Comparison of ENCODE assay signal across 12 cellular contexts in the genomic region with DNA sequence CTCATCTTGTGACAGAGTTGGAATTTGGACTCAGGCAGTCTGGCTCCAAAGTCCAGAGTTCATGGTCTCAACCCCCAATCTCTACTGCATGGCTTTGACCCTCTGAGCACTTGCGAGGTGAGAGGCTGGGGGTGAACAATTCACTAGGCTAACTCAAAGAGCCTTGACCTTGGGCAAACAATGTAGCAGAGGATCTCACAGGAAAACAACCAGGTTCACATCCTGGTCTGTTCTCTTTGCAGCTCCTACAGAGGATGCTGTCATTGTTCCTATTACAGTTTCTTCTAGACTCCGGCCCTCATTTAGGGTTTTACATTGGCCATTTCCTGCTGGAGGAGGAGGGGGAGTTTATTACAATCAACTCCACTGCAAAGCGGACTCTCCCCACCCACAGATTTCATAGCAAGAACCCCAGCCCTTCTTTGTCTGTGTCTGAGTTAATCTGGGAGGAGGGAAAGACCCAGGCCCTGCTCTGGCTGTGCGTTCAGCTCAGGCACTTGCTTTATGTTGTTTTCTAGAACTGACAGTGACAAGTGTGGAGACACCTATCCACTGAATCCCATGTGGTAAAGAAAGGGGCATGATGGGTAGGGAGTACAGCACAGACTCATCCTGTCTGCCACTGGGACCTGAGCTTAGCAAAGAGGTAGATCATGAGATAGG.
A peak's percentile ranks its signal among the peaks of the same experiment; 100 is the strongest.
DNase-seq lines count a peak whose midpoint lies in the region; ATAC-seq and FAIRE-seq lines count a peak whose summit lies in the region.
"Had no signal": no experiment of that assay in that cellular context is flagged by ENCODE, and none has a peak within 500 bp of the region (broad histone marks: within the 10 kb centered on the region; RNA-seq: fewer than 3 reads in every experiment).

No MANE protein-coding gene starts in this region.

- no peaks in the 10 kb centered on the region for H3K27me3 Mint-ChIP-seq in activated CD4-positive, alpha-beta memory T cell treated with anti-CD3 and anti-CD28 coated beads, Interleukin-2, amount 10 ng/mL, durations not matched to agents 7 days and 5 days
- no peaks in the 10 kb centered on the region for H3K27me3 Mint-ChIP-seq in effector memory CD8-positive, alpha-beta T cell

- H3K4me1 Mint-ChIP-seq in activated CD4-positive, alpha-beta memory T cell treated with anti-CD3 and anti-CD28 coated beads, Interleukin-2, amount 10 ng/mL, durations not matched to agents 7 days and 5 days, result peaks cover 54% of the 10 kb centered on the region
- H3K4me1 Mint-ChIP-seq in effector memory CD8-positive, alpha-beta T cell (ENCODE audit: low read depth in 2 of 2), result peaks cover 55 to 57% of the 10 kb centered on the region in 2 donors

- H3K27ac Mint-ChIP-seq in activated CD4-positive, alpha-beta memory T cell treated with anti-CD3 and anti-CD28 coated beads, Interleukin-2, amount 10 ng/mL, durations not matched to agents 7 days and 5 days, result peak overlapping the region; percentile 69
- peak overlapping the region; percentile 84 to 97 for H3K27ac Mint-ChIP-seq in effector memory CD8-positive, alpha-beta T cell

- CTCF ChIA-PET in activated CD4-positive, alpha-beta memory T cell treated with anti-CD3 and anti-CD28 coated beads, Interleukin-2, amount 10 ng/mL, durations not matched to agents 7 days and 5 days (lab: Charles Lee), result interaction anchor here (1.6 kb wide), 1 partner anchor 101 kb away, joined by 5 read pairs; the partner anchor contains the start of gene LBH

- H3K9me3 Mint-ChIP-seq in activated CD4-positive, alpha-beta memory T cell treated with anti-CD3 and anti-CD28 coated beads, Interleukin-2, amount 10 ng/mL, durations not matched to agents 7 days and 5 days, result no peaks in the 10 kb centered on the region
- H3K9me3 Mint-ChIP-seq in effector memory CD8-positive, alpha-beta T cell, result no peaks in the 10 kb centered on the region

- DNase-seq in GM19239 (ENCODE audit: insufficient read length, low spot score) (no peak), NCI-H1930 (lab: John Stamatoyannopoulos, UW) (no peak), SIG-M5 (lab: John Stamatoyannopoulos, UW) (no peak), GDM1 (lab: John Stamatoyannopoulos, UW) (no peak)
- no peak for DNase-seq in activated CD4-positive, alpha-beta memory T cell treated with anti-CD3 and anti-CD28 coated beads, Interleukin-2, amount 10 ng/mL, durations not matched to agents 7 days and 5 days
- no peak for DNase-seq in effector memory CD8-positive, alpha-beta T cell
- peak in 2 of 3 experiments; percentile 18 to 42 for DNase-seq in stimulated activated CD4-positive, alpha-beta T cell treated with anti-CD3 and anti-CD28 coated beads, TNF-alpha, amount 100 ng/mL, for 24 hours (ENCODE audit: low read depth in 3 of 3)
- DNase-seq: HCEC 1CT, left cardiac atrium, NCI-H1694, substantia nigra had no signal

- peak; percentile 18 for ATAC-seq in effector memory CD8-positive, alpha-beta T cell (replicated peaks)
- ATAC-seq: left cardiac atrium, Right ventricle myocardium inferior had no signal

- no peak overlapping the region for H3K4me3 Mint-ChIP-seq in activated CD4-positive, alpha-beta memory T cell treated with anti-CD3 and anti-CD28 coated beads, Interleukin-2, amount 10 ng/mL, durations not matched to agents 7 days and 5 days
- H3K4me3 Mint-ChIP-seq in effector memory CD8-positive, alpha-beta T cell, result peak overlapping the region in 1 of 2 donors; percentile 7

- POLR2A ChIA-PET in activated CD4-positive, alpha-beta memory T cell treated with anti-CD3 and anti-CD28 coated beads, Interleukin-2, amount 10 ng/mL, durations not matched to agents 7 days and 5 days (lab: Charles Lee), result interaction anchor here (0.6 to 6.3 kb wide), 3 partner anchors 85 to 114 kb away, joined by 3 to 80 read pairs (median 3); partner anchors contain the start of genes LBH and LCLAT1

- H3K36me3 Mint-ChIP-seq in activated CD4-positive, alpha-beta memory T cell treated with anti-CD3 and anti-CD28 coated beads, Interleukin-2, amount 10 ng/mL, durations not matched to agents 7 days and 5 days (ENCODE audit: low read depth), result no peaks in the 10 kb centered on the region
- peaks cover 3% of the 10 kb centered on the region for H3K36me3 Mint-ChIP-seq in effector memory CD8-positive, alpha-beta T cell (ENCODE audit: insufficient read depth)

- FAIRE-seq in GM19239 (lab: Jason Lieb, UNC), result peak; percentile 42

Comparison
In these comparisons a context has a peak if more than half of its experiments do, and no peak if none do; other contexts are left out.
1. DNase-seq: peak in stimulated activated CD4-positive, alpha-beta T cell treated with anti-CD3 and anti-CD28 coated beads, TNF-alpha, amount 100 ng/mL, for 24 hours (2 of 3); none in GM19239 (single experiment), activated CD4-positive, alpha-beta memory T cell treated with anti-CD3 and anti-CD28 coated beads, Interleukin-2, amount 10 ng/mL, durations not matched to agents 7 days and 5 days (single experiment), effector memory CD8-positive, alpha-beta T cell (0 of 3), NCI-H1930 (0 of 2), SIG-M5 (single experiment) and GDM1 (single experiment).